8 cellular contexts compared by ENCODE assay signal in the genomic region with DNA sequence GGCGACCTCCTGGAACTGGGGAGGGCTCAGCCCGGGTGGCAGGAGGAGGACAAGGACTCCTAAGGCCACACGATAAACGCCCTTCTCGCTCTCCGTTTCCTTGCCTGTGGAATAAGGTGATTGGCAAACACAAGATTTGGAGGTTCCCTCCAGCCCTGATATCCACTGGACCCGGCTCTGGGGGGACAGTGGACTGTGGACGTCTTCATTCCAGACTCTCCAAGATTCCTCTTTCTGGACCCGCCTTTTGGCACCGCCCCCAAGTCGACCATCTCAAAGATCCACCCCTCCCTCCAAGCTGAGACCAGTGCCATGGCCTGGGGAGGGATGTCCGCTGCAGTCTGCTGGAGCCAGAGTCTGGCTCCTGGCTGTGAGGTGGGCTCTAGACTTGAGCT. TPM values are rescaled to one million over a fixed set of nuclear protein-coding genes. Genes with fewer than 3 reads are reported as not detected.
A peak's percentile ranks its signal among the peaks of the same experiment; 100 is the strongest.
DNase-seq lines count a peak whose midpoint lies in the region; ATAC-seq, FAIRE-seq and TF ChIP-seq lines count a peak whose summit lies in the region.

No MANE protein-coding gene starts in this region.

- peaks cover 40 to 50% (median 43%) of the 10 kb centered on the region in 3 donors for H3K4me1 Mint-ChIP-seq in T-cell

- H3K27me3 ChIP-seq in neuronal stem cell (ENCODE audit: control insufficient read depth in 3 of 3, insufficient read depth in 3 of 3, low read depth in 1 of 3, low read length in 3 of 3), result no peaks in the 10 kb centered on the region

- H2BK5ac ChIP-seq in neuronal stem cell (ENCODE audit: low read length), result no peak overlapping the region

- CTCF ChIA-PET in T-cell (lab: Charles Lee), result interaction anchor here (0.6 to 2.2 kb wide), 7 partner anchors 23 to 490 kb away, joined by 3 to 65 read pairs (median 5); a partner anchor contains a TSS

- DNase-seq in NCI-H82 (lab: John Stamatoyannopoulos, UW) (peak; percentile 26), NCI-H82 treated with DMSO at 0.1 percent for 48 hours (lab: John Stamatoyannopoulos, UW; ENCODE audit: unreplicated experiment) (no peak), T-cell (no peak), fibroblast of the aortic adventitia (ENCODE audit: low read depth) (peak; percentile 19), neuronal stem cell (ENCODE audit: low spot score) (no peak), GM12891 (ENCODE audit: insufficient read length, low spot score) (no peak), D721Med (ENCODE audit: insufficient read length, low spot score) (no peak)

- WGBS in neuronal stem cell (ENCODE audit: extremely low coverage in 2 of 2, insufficient read length in 2 of 2, insufficient replicate concordance in 1 of 2), 2 donors, result no CpG with 5 or more reads among the region's 12 CpGs

- H3K27ac ChIP-seq in neuronal stem cell (replicated peaks; ENCODE audit: low read length), result no peak overlapping the region

- H2BK12ac ChIP-seq in neuronal stem cell (ENCODE audit: low read length), result no peak overlapping the region

- H3K4me3 ChIP-seq in fibroblast of the aortic adventitia (ENCODE audit: low read depth, low read length) (peak overlapping the region; percentile 71), neuronal stem cell (ENCODE audit: low read length in 2 of 2) (peak overlapping the region; percentile 73 to 91)

- TF ChIP-seq CTCF in fibroblast of the aortic adventitia (IDR thresholded peaks at IDR 0.05; ENCODE audit: insufficient read depth, low read length) (no peak), D721Med (IDR thresholded peaks at IDR 0.05; ENCODE audit: insufficient read depth, missing control alignments) (no peak)

- H3K9me3 Mint-ChIP-seq in T-cell, result no peaks in the 10 kb centered on the region

- no peak for ATAC-seq in T-cell (replicated peaks in 1 of 4)
- no peak for ATAC-seq in HG03460 (IDR thresholded peaks at IDR 0.05; ENCODE audit: unreplicated experiment)

- peak overlapping the region; percentile 59 for H3K23ac ChIP-seq in neuronal stem cell (ENCODE audit: low read depth, low read length, poor library complexity)

- H3K4me3 Mint-ChIP-seq in T-cell, result peak overlapping the region; percentile 89 to 93 (median 90)

- H2AFZ ChIP-seq in neuronal stem cell (ENCODE audit: low read length), result peak overlapping the region; percentile 99

- H3K27ac Mint-ChIP-seq in T-cell, result peak overlapping the region; percentile 18 to 69

- no peak overlapping the region for H4K91ac ChIP-seq in neuronal stem cell (ENCODE audit: low read depth, low read length, poor library complexity)

- peak overlapping the region; percentile 32 for H3K14ac ChIP-seq in neuronal stem cell (ENCODE audit: low read length)

- H3K4me1 ChIP-seq in neuronal stem cell (ENCODE audit: control insufficient read depth in 2 of 2, insufficient read depth in 1 of 2, low read depth in 1 of 2, low read length in 2 of 2), result peaks cover 0 to 1% of the 10 kb centered on the region in 2 donors

- H3K9ac ChIP-seq in neuronal stem cell (ENCODE audit: low read depth, low read length, poor library complexity), result peak overlapping the region; percentile 83

- peak overlapping the region; percentile 93 for H3K18ac ChIP-seq in neuronal stem cell (ENCODE audit: low read length)

- H3K27me3 Mint-ChIP-seq in T-cell, result no peaks in the 10 kb centered on the region

- H4K8ac ChIP-seq in neuronal stem cell (ENCODE audit: low read depth, low read length), result no peak overlapping the region

- no peaks in the 10 kb centered on the region for H3K9me3 ChIP-seq in neuronal stem cell (replicated peaks in 1 of 2; ENCODE audit: control insufficient read depth in 2 of 2, insufficient read depth in 1 of 2, low read depth in 1 of 2, low read length in 2 of 2)

- H3K4me2 ChIP-seq in neuronal stem cell (ENCODE audit: insufficient read depth, low read length, poor library complexity, severe bottlenecking), result peak overlapping the region; percentile 100

- H3K36me3 ChIP-seq in neuronal stem cell (replicated peaks in 1 of 2; ENCODE audit: control insufficient read depth in 2 of 2, insufficient read depth in 2 of 2, low read length in 2 of 2), result peaks cover 0 to 4% of the 10 kb centered on the region in 2 donors

- POLR2A ChIA-PET in T-cell (lab: Charles Lee), result interaction anchor here in 1 of 2 donors (0.5 to 1.7 kb wide), 4 partner anchors 24 to 403 kb away, joined by 3 to 18 read pairs (median 9); a partner anchor contains a TSS

- no peak overlapping the region for H2BK120ac ChIP-seq in neuronal stem cell (ENCODE audit: low read depth, low read length)

- H3K4ac ChIP-seq in neuronal stem cell (ENCODE audit: low read length), result no peak overlapping the region

- no peak overlapping the region for H2BK15ac ChIP-seq in neuronal stem cell (ENCODE audit: low read length)

- H3K79me1 ChIP-seq in neuronal stem cell (ENCODE audit: low read depth, low read length), result no peaks in the 10 kb centered on the region

- H2AK5ac ChIP-seq in neuronal stem cell (ENCODE audit: low read depth, low read length), result no peak overlapping the region

- TF ChIP-seq POLR2A in GM12891 (IDR thresholded peaks at IDR 0.05; ENCODE audit: low read depth, low read length), result no peak

- peaks cover 15% of the 10 kb centered on the region for H3K36me3 Mint-ChIP-seq in T-cell

- no peak for FAIRE-seq in GM12891 (lab: Jason Lieb, UNC)
- no peak for FAIRE-seq in D721Med (lab: Jason Lieb, UNC)

TF ChIP-seq in GM12891, 5 proteins besides CTCF, POLR2A, EP300 and RAD21:
- TF ChIP-seq PAX5 (IDR thresholded peaks at IDR 0.05; ENCODE audit: insufficient read depth, low read length, severe bottlenecking), result no peak
- no peak for TF ChIP-seq SPI1 (IDR thresholded peaks at IDR 0.05; ENCODE audit: low read depth, low read length)
- no peak for TF ChIP-seq POU2F2 (IDR thresholded peaks at IDR 0.05; ENCODE audit: low read depth, low read length)
- TF ChIP-seq TAF1 (IDR thresholded peaks at IDR 0.05; ENCODE audit: low read depth, low read length), result no peak
- TF ChIP-seq POLR2AphosphoS5 (IDR thresholded peaks at IDR 0.05; ENCODE audit: low read depth, low read length), result no peak

RNA-seq across cellular contexts. Expression of a gene that starts 23.6 kb away (rescaled TPM):
- total RNA-seq in T-cell (10 to 100 TPM; 31.1 to 49.4 (median 46.6) TPM), fibroblast of the aortic adventitia (ENCODE audit: low replicate concordance) (9.1 and 12.7 TPM in 2 replicates)
- polyA plus RNA-seq in neuronal stem cell (2013, experiment 1 of 2), result 5.0 TPM
- polyA plus RNA-seq in neuronal stem cell (2013, experiment 2 of 2), result 4.6 TPM
- 4.2 TPM for polyA plus RNA-seq in GM12891 (2012; ENCODE audit: low read depth, missing spikeins)

RNA-seq across cellular contexts. Expression of a gene that starts 46.1 kb away (rescaled TPM):
- total RNA-seq in T-cell, result 10 to 100 TPM; 14.1 to 21.7 (median 19.6) TPM
- total RNA-seq in fibroblast of the aortic adventitia (ENCODE audit: low replicate concordance), result 5.6 and 14.3 TPM in 2 replicates
- 8.9 TPM for polyA plus RNA-seq in neuronal stem cell (2013, experiment 1 of 2)
- polyA plus RNA-seq in neuronal stem cell (2013, experiment 2 of 2), result 9.1 TPM
- polyA plus RNA-seq in GM12891 (2012; ENCODE audit: low read depth, missing spikeins), result 4.1 TPM

Comparison
In these comparisons a context has a peak if more than half of its experiments do, and no peak if none do; other contexts are left out.
1. DNase-seq: peak in NCI-H82 (single experiment) and fibroblast of the aortic adventitia (single experiment); none in NCI-H82 treated with DMSO at 0.1 percent for 48 hours (single experiment), T-cell (0 of 34), neuronal stem cell (single experiment), GM12891 (single experiment) and D721Med (single experiment).